In the genomic region with DNA sequence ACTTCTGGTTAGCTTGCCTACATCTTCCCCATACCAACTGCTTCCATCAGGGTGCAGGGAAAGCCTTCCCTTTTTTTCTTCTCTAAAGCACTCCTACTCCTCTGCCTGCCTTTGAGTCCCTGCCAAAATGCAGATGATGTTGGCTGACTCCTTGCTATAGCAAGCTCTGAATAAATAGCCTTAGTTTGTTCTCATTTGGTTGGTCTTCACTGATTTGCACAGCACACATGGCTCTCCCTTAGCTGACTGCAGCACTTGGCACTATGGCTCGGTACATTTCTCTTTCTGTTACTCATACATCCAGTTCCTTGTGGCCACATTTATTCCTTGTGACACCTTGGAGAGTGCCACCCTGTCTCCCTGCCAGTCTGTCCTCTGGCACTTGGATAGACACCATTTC, we compare ENCODE assay signal across 17 cellular contexts.
DNase-seq lines count a peak whose midpoint lies in the region; ATAC-seq, FAIRE-seq and TF ChIP-seq lines count a peak whose summit lies in the region.
"Had no signal": no experiment of that assay in that cellular context is flagged by ENCODE, and none has a peak within 500 bp of the region (broad histone marks: within the 10 kb centered on the region; RNA-seq: fewer than 3 reads in every experiment).

No MANE protein-coding gene starts in this region.

- TF ChIP-seq CTCF in astrocyte of the spinal cord (IDR thresholded peaks at IDR 0.05; ENCODE audit: low read depth, low read length) (no peak), D721Med (IDR thresholded peaks at IDR 0.05; ENCODE audit: insufficient read depth, missing control alignments) (no peak)

- ATAC-seq in GM18867 (IDR thresholded peaks at IDR 0.05; ENCODE audit: unreplicated experiment) (no peak), GM19463 (IDR thresholded peaks at IDR 0.05; ENCODE audit: unreplicated experiment) (no peak)
- ATAC-seq: lower lobe of right lung had no signal

- DNase-seq in NCI-H2196 treated with DMSO at 0.1 percent for 48 hours (lab: John Stamatoyannopoulos, UW; ENCODE audit: unreplicated experiment) (peak; percentile 0), NCI-H2196 (lab: John Stamatoyannopoulos, UW; ENCODE audit: unreplicated experiment) (no peak), astrocyte of the spinal cord (ENCODE audit: low read depth, low spot score) (peak; percentile 65), kidney tubule cell (ENCODE audit: low spot score) (peak; percentile 11), superior temporal gyrus (ENCODE audit: extremely low spot score) (peak; percentile 90), D721Med (ENCODE audit: insufficient read length, low spot score) (no peak)
- DNase-seq: Caco-2; colonic mucosa; esophagus squamous epithelium; lower lobe of right lung; NCI-H226; stimulated activated naive CD4-positive, alpha-beta T cell had no signal

- H3K4me3 ChIP-seq in astrocyte of the spinal cord (ENCODE audit: low read depth, low read length), result no peak overlapping the region
- H3K4me3 ChIP-seq: colonic mucosa, esophagus squamous epithelium, lower lobe of right lung, neural progenitor cell, skin epidermis had no signal

- FAIRE-seq in D721Med (lab: Jason Lieb, UNC), result no peak
- FAIRE-seq: GM18507 had no signal

- in situ Hi-C loops in astrocyte of the spinal cord (cut with HindIII; ENCODE audit: low sequenced_read_pairs), result no loop called here

Comparison
In these comparisons a context has a peak if more than half of its experiments do, and no peak if none do; other contexts are left out.
1. DNase-seq: peak in NCI-H2196 treated with DMSO at 0.1 percent for 48 hours (single experiment), astrocyte of the spinal cord (single experiment), kidney tubule cell (single experiment) and superior temporal gyrus (single experiment); none in NCI-H2196 (single experiment) and D721Med (single experiment).